In genomic region chr20:48010623-48011022, GRCh38 we compare ENCODE assay signal across 8 cellular contexts.
"Had no signal": no experiment of that assay in that cellular context is flagged by ENCODE, and none has a peak within 500 bp of the region (broad histone marks: within the 10 kb centered on the region; RNA-seq: fewer than 3 reads in every experiment).

No MANE protein-coding gene starts in this region.

- H3K4me2 ChIP-seq: GM23338, KMS-11 had no signal

- ATAC-seq: GM23338, HCT116 had no signal

- H3K27ac ChIP-seq: HL-60, KMS-11 had no signal

- H3K9ac ChIP-seq: KMS-11 had no signal

- H3K4me1 ChIP-seq: HAP-1 had no signal

- DNase-seq: H7, Karpas-422, KBM-7 had no signal

- H3K36me3 ChIP-seq: HAP-1 had no signal

- H3K4me3 ChIP-seq: GM23338, HAP-1 had no signal

- H2AFZ ChIP-seq: GM23338 had no signal
